Comparison of ENCODE assay signal across 2 cellular contexts in the genomic region with DNA sequence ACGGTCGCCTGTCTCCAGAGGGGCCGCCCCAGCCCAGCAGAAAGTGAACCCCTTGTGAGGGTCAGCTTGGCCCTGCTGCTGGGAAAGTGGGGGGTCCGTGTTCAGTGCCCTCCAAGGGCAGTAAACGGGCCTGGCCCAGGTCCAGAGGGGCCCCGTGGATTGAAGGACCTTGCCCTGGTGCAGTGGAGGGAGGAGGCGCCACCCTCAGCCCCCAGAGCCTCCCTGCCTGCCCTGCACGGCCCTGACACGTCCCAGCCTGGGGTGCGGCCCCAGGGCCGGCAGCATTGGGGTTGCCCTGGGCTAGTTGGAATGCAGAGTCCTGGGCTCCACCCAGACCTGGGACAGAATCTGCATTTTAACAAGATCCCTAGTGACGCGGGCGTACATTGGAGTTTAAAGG.
TF ChIP-seq lines count a peak whose summit lies in the region.

No MANE protein-coding gene starts in this region.

TF ChIP-seq in IMR-90, 13 proteins besides CTCF, POLR2A, EP300 and RAD21 (continued from another document):
- TF ChIP-seq NFE2L2 (IDR thresholded peaks at IDR 0.05; ENCODE audit: low read depth, low read length) (no peak), MAFK (IDR thresholded peaks at IDR 0.05; ENCODE audit: low read depth, low read length) (no peak)

TF ChIP-seq in WTC11, 78 proteins besides CTCF, POLR2A, EP300 and RAD21 (continued from another document):
- TF ChIP-seq, protein P1, sequence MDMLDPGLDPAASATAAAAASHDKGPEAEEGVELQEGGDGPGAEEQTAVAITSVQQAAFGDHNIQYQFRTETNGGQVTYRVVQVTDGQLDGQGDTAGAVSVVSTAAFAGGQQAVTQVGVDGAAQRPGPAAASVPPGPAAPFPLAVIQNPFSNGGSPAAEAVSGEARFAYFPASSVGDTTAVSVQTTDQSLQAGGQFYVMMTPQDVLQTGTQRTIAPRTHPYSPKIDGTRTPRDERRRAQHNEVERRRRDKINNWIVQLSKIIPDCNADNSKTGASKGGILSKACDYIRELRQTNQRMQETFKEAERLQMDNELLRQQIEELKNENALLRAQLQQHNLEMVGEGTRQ (CRISPR knock-in tag; IDR thresholded peaks at IDR 0.05), result no peak
- TF ChIP-seq PRRX2 (CRISPR knock-in tag; IDR thresholded peaks at IDR 0.05), result no peak
- TF ChIP-seq FOXP1 (CRISPR knock-in tag; IDR thresholded peaks at IDR 0.05; ENCODE audit: borderline replicate concordance), result no peak
